ENCODE assay signal across 20 cellular contexts in genomic region chr21:15090390-15090789, GRCh38.
"Had no signal": no experiment of that assay in that cellular context is flagged by ENCODE, and none has a peak within 500 bp of the region (broad histone marks: within the 10 kb centered on the region; RNA-seq: fewer than 3 reads in every experiment).

No MANE protein-coding gene starts in this region.

- FAIRE-seq: HepG2 had no signal

- H3K27me3 ChIP-seq: MG63 had no signal

- H3K4me3 ChIP-seq: MG63 had no signal

- H3K36me3 ChIP-seq: MG63 had no signal

- ATAC-seq: HepG2 had no signal

- H3K27ac ChIP-seq: RWPE1 had no signal

- DNase-seq: IMR-90, Karpas-422, KG1, MG63, NCI-H1092, NCI-H1105 treated with DMSO at 0.1 percent for 48 hours, NCI-H1417 treated with DMSO at 0.1 percent for 48 hours, NCI-H146, NCI-H1694 treated with DMSO at 0.1 percent for 48 hours, NCI-H1930, NCI-H2107, NCI-H2227 treated with DMSO at 0.1 percent for 48 hours, NCI-H446, NCI-H510A, NCI-H524 treated with DMSO at 0.1 percent for 48 hours, SHP77, SK-N-SH, SW 1271 had no signal

- H3K9me3 ChIP-seq: MG63, SK-N-SH had no signal
